Comparison of ENCODE assay signal across 8 cellular contexts in genomic region chr3:128725547-128725931, GRCh38. TPM values are rescaled to one million over a fixed set of nuclear protein-coding genes. Genes with fewer than 3 reads are reported as not detected.
A peak's percentile ranks its signal among the peaks of the same experiment; 100 is the strongest.
DNase-seq lines count a peak whose midpoint lies in the region; ATAC-seq and TF ChIP-seq lines count a peak whose summit lies in the region.

No MANE protein-coding gene starts in this region.

- no peaks in the 10 kb centered on the region for H3K27me3 ChIP-seq in Peyer's patch
- no peaks in the 10 kb centered on the region for H3K27me3 ChIP-seq in iPS-20b (ENCODE audit: insufficient read depth, low read length)
- no peaks in the 10 kb centered on the region for H3K27me3 ChIP-seq in thyroid gland

- H3K27ac ChIP-seq in Peyer's patch (peak overlapping the region; percentile 86 to 99 (median 94)), iPS-20b (ENCODE audit: low read length) (peak overlapping the region; percentile 16), thyroid gland (peak overlapping the region; percentile 40 to 97 (median 51))

- H3K4me1 ChIP-seq in Peyer's patch (peaks cover 0 to 31% (median 9%) of the 10 kb centered on the region in 4 donors), iPS-20b (ENCODE audit: insufficient read depth, low read length) (peaks cover 30% of the 10 kb centered on the region), thyroid gland (peaks cover 25 to 32% of the 10 kb centered on the region in 2 donors)

- TF ChIP-seq POLR2A in Peyer's patch (IDR thresholded peaks at IDR 0.05) (no peak), thyroid gland (IDR thresholded peaks at IDR 0.05) (no peak)

- 71 to 74% methylated on average over 5 of the region's 5 CpGs for WGBS in thyroid gland, 2 donors

- H3K9ac ChIP-seq in iPS-20b (ENCODE audit: low read depth, low read length) = peak overlapping the region; percentile 19; the same call in 1 of the 2 replicates

- TF ChIP-seq CTCF in Peyer's patch (IDR thresholded peaks at IDR 0.05) = no peak
- TF ChIP-seq CTCF in thyroid gland (IDR thresholded peaks at IDR 0.05) = no peak

- H3K9me3 ChIP-seq in Peyer's patch = no peaks in the 10 kb centered on the region
- no peaks in the 10 kb centered on the region for H3K9me3 ChIP-seq in iPS-20b (ENCODE audit: insufficient read depth, low read depth, low read length)
- no peaks in the 10 kb centered on the region for H3K9me3 ChIP-seq in thyroid gland

- peak overlapping the region in 3 of 4 donors; percentile 71 to 96 (median 91) for H3K4me3 ChIP-seq in Peyer's patch
- peak overlapping the region; percentile 44; the same call in 1 of the 2 replicates for H3K4me3 ChIP-seq in iPS-20b (ENCODE audit: low read length)
- H3K4me3 ChIP-seq in thyroid gland (replicated peaks in 1 of 3) = no peak overlapping the region

- H3K36me3 ChIP-seq in Peyer's patch = no peaks in the 10 kb centered on the region
- H3K36me3 ChIP-seq in iPS-20b (ENCODE audit: insufficient read depth, low read depth, low read length) = no peaks in the 10 kb centered on the region
- H3K36me3 ChIP-seq in thyroid gland = peaks cover 0 to 4% of the 10 kb centered on the region in 2 donors

- DNase-seq in Peyer's patch (no peak), thyroid gland (no peak), putamen (ENCODE audit: low spot score) (no peak), NCI-H2171 (lab: John Stamatoyannopoulos, UW) (no peak), cerebellar nuclear complex (lab: John Stamatoyannopoulos, UW) (no peak)

- ATAC-seq in GM18858 (IDR thresholded peaks at IDR 0.05; ENCODE audit: unreplicated experiment) = peak; percentile 19
- peak; percentile 25 for ATAC-seq in HG02610 (IDR thresholded peaks at IDR 0.05; ENCODE audit: unreplicated experiment)

- intact Hi-C loops in thyroid gland (cut with DNase I) = loop anchor here (10.0 kb wide), 1 partner anchor 69 kb away; no protein-coding TSS in a partner anchor

RNA-seq across cellular contexts. Expression of gene RAB7A, which starts 0.4 kb away (rescaled TPM):
- 100 to 1,000 TPM in 2 of 4 donors, 10 to 100 TPM in 2; 96.6 to 116 (median 99.4) TPM for total RNA-seq in Peyer's patch
- 100 to 1,000 TPM in 3 of 4 donors, 10 to 100 TPM in 1; 98.9 to 114 (median 110) TPM for total RNA-seq in thyroid gland

Comparison
In these comparisons a context has a peak if more than half of its experiments do, and no peak if none do; other contexts are left out.
1. H3K27ac ChIP-seq: peak in every context shown above with its lines; median percentile 94 in Peyer's patch; 51 in thyroid gland; 16 in iPS-20b.
2. H3K4me3 ChIP-seq: peak in Peyer's patch (3 of 4) and iPS-20b (single experiment); none in thyroid gland (0 of 3).